Comparison of ENCODE assay signal across 1 cellular context in genomic region chr4:183121660-183122059, GRCh38. TPM values are rescaled to one million over a fixed set of nuclear protein-coding genes. Genes with fewer than 3 reads are reported as not detected.
"Had no signal": no experiment of that assay in that cellular context is flagged by ENCODE, and none has a peak within 500 bp of the region (broad histone marks: within the 10 kb centered on the region; RNA-seq: fewer than 3 reads in every experiment).

No MANE protein-coding gene starts in this region.

RNA-seq across cellular contexts. Expression of gene WWC2, which starts 22.6 kb away (rescaled TPM):
- total RNA-seq: OCI-LY7 had no signal
